Comparison of ENCODE assay signal across 1 cellular context in genomic region chr17:45114117-45114932, GRCh38.
TF ChIP-seq lines count a peak whose summit lies in the region.

No MANE protein-coding gene starts in this region.

TF ChIP-seq in GM23338, 12 proteins besides CTCF, POLR2A, EP300 and RAD21 (continued from another document):
- TF ChIP-seq ZNF331 (CRISPR knock-in tag; IDR thresholded peaks at IDR 0.05; ENCODE audit: low read depth) (no peak), CREB1 (CRISPR knock-in tag; IDR thresholded peaks at IDR 0.05; ENCODE audit: low read depth) (no peak), NANOG (IDR thresholded peaks at IDR 0.05; ENCODE audit: borderline replicate concordance) (no peak)
- TF ChIP-seq, protein P1, sequence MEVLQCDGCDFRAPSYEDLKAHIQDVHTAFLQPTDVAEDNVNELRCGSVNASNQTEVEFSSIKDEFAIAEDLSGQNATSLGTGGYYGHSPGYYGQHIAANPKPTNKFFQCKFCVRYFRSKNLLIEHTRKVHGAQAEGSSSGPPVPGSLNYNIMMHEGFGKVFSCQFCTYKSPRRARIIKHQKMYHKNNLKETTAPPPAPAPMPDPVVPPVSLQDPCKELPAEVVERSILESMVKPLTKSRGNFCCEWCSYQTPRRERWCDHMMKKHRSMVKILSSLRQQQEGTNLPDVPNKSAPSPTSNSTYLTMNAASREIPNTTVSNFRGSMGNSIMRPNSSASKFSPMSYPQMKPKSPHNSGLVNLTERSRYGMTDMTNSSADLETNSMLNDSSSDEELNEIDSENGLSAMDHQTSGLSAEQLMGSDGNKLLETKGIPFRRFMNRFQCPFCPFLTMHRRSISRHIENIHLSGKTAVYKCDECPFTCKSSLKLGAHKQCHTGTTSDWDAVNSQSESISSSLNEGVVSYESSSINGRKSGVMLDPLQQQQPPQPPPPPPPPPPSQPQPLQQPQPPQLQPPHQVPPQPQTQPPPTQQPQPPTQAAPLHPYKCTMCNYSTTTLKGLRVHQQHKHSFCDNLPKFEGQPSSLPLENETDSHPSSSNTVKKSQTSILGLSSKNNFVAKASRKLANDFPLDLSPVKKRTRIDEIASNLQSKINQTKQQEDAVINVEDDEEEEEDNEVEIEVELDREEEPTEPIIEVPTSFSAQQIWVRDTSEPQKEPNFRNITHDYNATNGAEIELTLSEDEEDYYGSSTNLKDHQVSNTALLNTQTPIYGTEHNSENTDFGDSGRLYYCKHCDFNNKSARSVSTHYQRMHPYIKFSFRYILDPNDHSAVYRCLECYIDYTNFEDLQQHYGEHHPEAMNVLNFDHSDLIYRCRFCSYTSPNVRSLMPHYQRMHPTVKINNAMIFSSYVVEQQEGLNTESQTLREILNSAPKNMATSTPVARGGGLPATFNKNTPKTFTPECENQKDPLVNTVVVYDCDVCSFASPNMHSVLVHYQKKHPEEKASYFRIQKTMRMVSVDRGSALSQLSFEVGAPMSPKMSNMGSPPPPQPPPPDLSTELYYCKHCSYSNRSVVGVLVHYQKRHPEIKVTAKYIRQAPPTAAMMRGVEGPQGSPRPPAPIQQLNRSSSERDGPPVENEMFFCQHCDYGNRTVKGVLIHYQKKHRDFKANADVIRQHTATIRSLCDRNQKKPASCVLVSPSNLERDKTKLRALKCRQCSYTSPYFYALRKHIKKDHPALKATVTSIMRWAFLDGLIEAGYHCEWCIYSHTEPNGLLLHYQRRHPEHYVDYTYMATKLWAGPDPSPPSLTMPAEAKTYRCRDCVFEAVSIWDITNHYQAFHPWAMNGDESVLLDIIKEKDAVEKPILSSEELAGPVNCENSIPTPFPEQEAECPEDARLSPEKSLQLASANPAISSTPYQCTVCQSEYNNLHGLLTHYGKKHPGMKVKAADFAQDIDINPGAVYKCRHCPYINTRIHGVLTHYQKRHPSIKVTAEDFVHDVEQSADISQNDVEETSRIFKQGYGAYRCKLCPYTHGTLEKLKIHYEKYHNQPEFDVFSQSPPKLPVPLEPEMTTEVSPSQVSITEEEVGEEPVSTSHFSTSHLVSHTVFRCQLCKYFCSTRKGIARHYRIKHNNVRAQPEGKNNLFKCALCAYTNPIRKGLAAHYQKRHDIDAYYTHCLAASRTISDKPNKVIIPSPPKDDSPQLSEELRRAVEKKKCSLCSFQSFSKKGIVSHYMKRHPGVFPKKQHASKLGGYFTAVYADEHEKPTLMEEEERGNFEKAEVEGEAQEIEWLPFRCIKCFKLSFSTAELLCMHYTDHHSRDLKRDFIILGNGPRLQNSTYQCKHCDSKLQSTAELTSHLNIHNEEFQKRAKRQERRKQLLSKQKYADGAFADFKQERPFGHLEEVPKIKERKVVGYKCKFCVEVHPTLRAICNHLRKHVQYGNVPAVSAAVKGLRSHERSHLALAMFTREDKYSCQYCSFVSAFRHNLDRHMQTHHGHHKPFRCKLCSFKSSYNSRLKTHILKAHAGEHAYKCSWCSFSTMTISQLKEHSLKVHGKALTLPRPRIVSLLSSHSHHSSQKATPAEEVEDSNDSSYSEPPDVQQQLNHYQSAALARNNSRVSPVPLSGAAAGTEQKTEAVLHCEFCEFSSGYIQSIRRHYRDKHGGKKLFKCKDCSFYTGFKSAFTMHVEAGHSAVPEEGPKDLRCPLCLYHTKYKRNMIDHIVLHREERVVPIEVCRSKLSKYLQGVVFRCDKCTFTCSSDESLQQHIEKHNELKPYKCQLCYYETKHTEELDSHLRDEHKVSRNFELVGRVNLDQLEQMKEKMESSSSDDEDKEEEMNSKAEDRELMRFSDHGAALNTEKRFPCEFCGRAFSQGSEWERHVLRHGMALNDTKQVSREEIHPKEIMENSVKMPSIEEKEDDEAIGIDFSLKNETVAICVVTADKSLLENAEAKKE (CRISPR knock-in tag; IDR thresholded peaks at IDR 0.05) = no peak
